10 cellular contexts compared by ENCODE assay signal in the genomic region with DNA sequence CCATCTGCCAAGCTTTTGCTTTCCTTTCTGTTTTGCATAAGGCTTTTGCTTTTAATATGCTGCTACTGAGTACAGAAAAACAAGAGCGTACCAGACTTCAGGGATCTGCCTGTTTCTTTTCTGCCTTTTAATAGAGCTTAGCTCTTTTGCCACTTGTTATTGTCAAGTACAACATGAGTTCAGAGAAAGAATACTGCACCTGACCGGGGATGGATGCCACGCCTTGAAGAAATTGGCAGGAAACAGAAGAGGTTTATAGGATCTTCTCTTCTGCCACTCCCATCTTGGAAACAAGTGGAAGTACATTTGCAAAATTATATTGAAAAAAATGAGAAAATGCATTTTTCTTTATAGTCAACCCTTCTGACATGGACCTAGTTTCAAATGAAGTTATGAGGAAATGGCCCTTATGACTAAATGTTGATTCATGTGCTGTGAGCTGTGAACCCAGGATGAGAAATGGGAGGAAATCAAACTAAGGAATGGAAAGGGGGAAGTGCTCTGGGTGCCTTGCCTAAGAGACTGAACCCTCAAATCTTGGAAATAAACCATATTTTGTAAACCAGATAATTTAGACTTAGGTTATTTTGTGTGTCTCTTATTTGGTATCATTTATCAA. TPM values are rescaled to one million over a fixed set of nuclear protein-coding genes. Genes with fewer than 3 reads are reported as not detected.
A peak's percentile ranks its signal among the peaks of the same experiment; 100 is the strongest.
DNase-seq lines count a peak whose midpoint lies in the region; ATAC-seq and TF ChIP-seq lines count a peak whose summit lies in the region.
"Had no signal": no experiment of that assay in that cellular context is flagged by ENCODE, and none has a peak within 500 bp of the region (broad histone marks: within the 10 kb centered on the region; RNA-seq: fewer than 3 reads in every experiment).

No MANE protein-coding gene starts in this region.

- intact Hi-C loops in OCI-LY7 (cut with micrococcal nuclease; ENCODE audit: unreplicated experiment) (no loop called here), gastrocnemius medialis (cut with DNase I; ENCODE audit: low total_unique reads) (no loop called here)

- peaks cover 5% of the 10 kb centered on the region for H3K79me2 ChIP-seq in GM23248 (ENCODE audit: insufficient read depth)
- no peaks in the 10 kb centered on the region; the same call in 1 of the 2 replicates for H3K79me2 ChIP-seq in OCI-LY7 (ENCODE audit: insufficient read depth, low read depth, low read length)

- no TSS peak for BruUV-seq in OCI-LY7 (replicated peaks; lab: Mats Ljungman, UMichigan)

- H3K4me1 ChIP-seq in GM23248 (ENCODE audit: insufficient read depth) = peaks cover 35% of the 10 kb centered on the region
- peaks cover 18% of the 10 kb centered on the region for H3K4me1 ChIP-seq in OCI-LY7 (ENCODE audit: insufficient read depth, low read length, poor library complexity, severe bottlenecking)
- H3K4me1 ChIP-seq in esophagus (ENCODE audit: control insufficient read depth in 2 of 2, insufficient read depth in 2 of 2, low read length in 1 of 2) = peaks cover 0 to 3% of the 10 kb centered on the region in 2 donors
- H3K4me1 ChIP-seq in gastrocnemius medialis = peaks cover 12% of the 10 kb centered on the region in 2 donors

- peak overlapping the region; percentile 63 for H3K4me2 ChIP-seq in GM23248 (ENCODE audit: unreplicated experiment)
- peak overlapping the region; percentile 14 for H3K4me2 ChIP-seq in OCI-LY7 (ENCODE audit: low read length)

- H3K9me3 ChIP-seq in GM23248 (ENCODE audit: low read depth) = no peaks in the 10 kb centered on the region
- no peaks in the 10 kb centered on the region for H3K9me3 ChIP-seq in OCI-LY7 (ENCODE audit: low read length)
- no peaks in the 10 kb centered on the region for H3K9me3 ChIP-seq in esophagus (ENCODE audit: control insufficient read depth in 2 of 2, insufficient read depth in 1 of 2, low read depth in 1 of 2, low read length in 1 of 2)
- H3K9me3 ChIP-seq in gastrocnemius medialis = no peaks in the 10 kb centered on the region
- H3K9me3 ChIP-seq: body of pancreas had no signal

- CTCF ChIA-PET in OCI-LY7 (lab: Charles Lee; ENCODE audit: unreplicated experiment) = no interaction called here

- H3K4me3 ChIP-seq in GM23248 (peak overlapping the region; percentile 11; the same call in 1 of the 2 replicates), OCI-LY7 (ENCODE audit: low read depth, low read length, poor library complexity, severe bottlenecking) (no peak overlapping the region), esophagus (ENCODE audit: low read depth in 1 of 2, low read length in 2 of 2) (no peak overlapping the region), gastrocnemius medialis (no peak overlapping the region)
- H3K4me3 ChIP-seq: body of pancreas had no signal

- H2AFZ ChIP-seq in GM23248 (peak overlapping the region; percentile 17), OCI-LY7 (ENCODE audit: low read length) (peak overlapping the region; percentile 62; the same call in 1 of the 2 replicates)

- no peaks in the 10 kb centered on the region for H3K27me3 ChIP-seq in GM23248 (replicated peaks; ENCODE audit: insufficient read depth)
- no peaks in the 10 kb centered on the region for H3K27me3 ChIP-seq in esophagus (ENCODE audit: control insufficient read depth in 1 of 2, insufficient read depth in 2 of 2, low read length in 2 of 2)
- no peaks in the 10 kb centered on the region for H3K27me3 ChIP-seq in gastrocnemius medialis
- H3K27me3 ChIP-seq: body of pancreas had no signal

- H3K36me3 ChIP-seq in GM23248 (ENCODE audit: low read depth) (no peaks in the 10 kb centered on the region), OCI-LY7 (ENCODE audit: insufficient read depth, low read length) (no peaks in the 10 kb centered on the region), esophagus (ENCODE audit: control insufficient read depth in 2 of 2, insufficient read depth in 2 of 2, low read length in 1 of 2) (no peaks in the 10 kb centered on the region), gastrocnemius medialis (no peaks in the 10 kb centered on the region)

- POLR2A ChIA-PET in OCI-LY7 (lab: Charles Lee) = interaction anchor here (0.6 to 0.7 kb wide), 2 partner anchors 54 to 134 kb away, joined by 3 read pairs; no protein-coding TSS in a partner anchor

- H3F3A ChIP-seq in GM23248 (ENCODE audit: insufficient read depth) = peaks cover 37% of the 10 kb centered on the region

- H3K27ac ChIP-seq in GM23248 (peak overlapping the region; percentile 65), OCI-LY7 (ENCODE audit: low read depth, low read length, poor library complexity, severe bottlenecking) (no peak overlapping the region), esophagus (ENCODE audit: low read depth in 2 of 2, low read length in 1 of 2) (peak overlapping the region; percentile 80 to 85), gastrocnemius medialis (no peak overlapping the region)

- no peaks in the 10 kb centered on the region for H3K9me2 ChIP-seq in GM23248 (ENCODE audit: insufficient read depth)
- H3K9me2 ChIP-seq in OCI-LY7 (ENCODE audit: insufficient read depth, low read length) = no peaks in the 10 kb centered on the region

- H3K9ac ChIP-seq in GM23248 = peak overlapping the region; percentile 23

- no peak for ATAC-seq in gastrocnemius medialis
- no peak for ATAC-seq in GM19455 (IDR thresholded peaks at IDR 0.05; ENCODE audit: unreplicated experiment)
- no peak for ATAC-seq in GM18505 (IDR thresholded peaks at IDR 0.05; ENCODE audit: unreplicated experiment)
- ATAC-seq: body of pancreas had no signal

- 54 to 62% methylated on average over 3 of the region's 3 CpGs for WGBS in GM23248 (ENCODE audit: low coverage in 1 of 2, low lambda C conversion rate in 2 of 2, missing lambda C conversion rate in 2 of 2), 2 experiments
- WGBS in esophagus, 2 donors = 51 to 64% methylated on average over 3 of the region's 3 CpGs

- in situ Hi-C loops in GM23248 (cut with MboI) = no loop called here
- in situ Hi-C loops in gastrocnemius medialis (cut with MboI; ENCODE audit: low sequenced_read_pairs in 4 of 4) = loop anchor here in 1 of 4 donors (25.0 kb wide), 1 partner anchor 340 kb away; no protein-coding TSS in a partner anchor

- TF ChIP-seq POLR2A in gastrocnemius medialis (IDR thresholded peaks at IDR 0.05) (no peak), GM18505 (IDR thresholded peaks at IDR 0.05; ENCODE audit: borderline replicate concordance, extremely low read depth, insufficient read depth, insufficient read length) (no peak)

- no peak for TF ChIP-seq CTCF in OCI-LY7 (conservative IDR thresholded peaks at IDR 0.05; ENCODE audit: low read length)
- TF ChIP-seq CTCF in gastrocnemius medialis (IDR thresholded peaks at IDR 0.05 in 4 of 5, conservative IDR thresholded peaks at IDR 0.05 in 1 of 5) = no peak

- no peaks in the 10 kb centered on the region for H4K20me1 ChIP-seq in GM23248 (ENCODE audit: insufficient read depth)
- H4K20me1 ChIP-seq in OCI-LY7 (ENCODE audit: insufficient read depth, low read length) = no peaks in the 10 kb centered on the region

- DNase-seq in GM23248 (peak; percentile 87), OCI-LY7 (ENCODE audit: low spot score) (no peak), stromal cell of bone marrow (ENCODE audit: low read depth) (peak; percentile 81), gastrocnemius medialis (no peak), SW480 (ENCODE audit: low spot score) (no peak)
- DNase-seq: activated CD4-positive, alpha-beta T cell treated with anti-CD3 and anti-CD28 coated beads, Interleukin-2, amount 10 ng/mL, durations not matched to agents 24 days and 14 days had no signal

RNA-seq across cellular contexts. Expression of a gene that starts 3.9 kb away (rescaled TPM):
- total RNA-seq in GM23248 (2014; rRNA removed; shearing (Covaris generic)) = 18.6 and 25.8 TPM in 2 replicates
- 13.5 and 13.8 TPM in 2 replicates for polyA plus RNA-seq in GM23248 (2016; fragmentation: Nextera tagmentation; extraction: Ambion mirVana)
- 3.4 and 7.8 TPM in 2 replicates for total RNA-seq in OCI-LY7 (2014; rRNA removed; shearing (Covaris generic))
- 7.2 TPM in 2 replicates for total RNA-seq in OCI-LY7 (2022)
- 10 to 100 TPM; 20.5 to 33.7 TPM for polyA plus RNA-seq in esophagus
- 10 to 100 TPM in 3 of 4 donors, 1 to 10 TPM in 1; 8.3 to 14.8 (median 12.3) TPM for total RNA-seq in gastrocnemius medialis

Comparison
In these comparisons a context has a peak if more than half of its experiments do, and no peak if none do; other contexts are left out.
1. DNase-seq: peak in GM23248 (single experiment) and stromal cell of bone marrow (single experiment); none in OCI-LY7 (single experiment), gastrocnemius medialis (0 of 2) and SW480 (single experiment).
2. H3K27ac ChIP-seq: peak in GM23248 (single experiment) and esophagus (2 of 2); none in OCI-LY7 (single experiment) and gastrocnemius medialis (0 of 4).